ENCODE assay signal across 20 cellular contexts in the genomic region with DNA sequence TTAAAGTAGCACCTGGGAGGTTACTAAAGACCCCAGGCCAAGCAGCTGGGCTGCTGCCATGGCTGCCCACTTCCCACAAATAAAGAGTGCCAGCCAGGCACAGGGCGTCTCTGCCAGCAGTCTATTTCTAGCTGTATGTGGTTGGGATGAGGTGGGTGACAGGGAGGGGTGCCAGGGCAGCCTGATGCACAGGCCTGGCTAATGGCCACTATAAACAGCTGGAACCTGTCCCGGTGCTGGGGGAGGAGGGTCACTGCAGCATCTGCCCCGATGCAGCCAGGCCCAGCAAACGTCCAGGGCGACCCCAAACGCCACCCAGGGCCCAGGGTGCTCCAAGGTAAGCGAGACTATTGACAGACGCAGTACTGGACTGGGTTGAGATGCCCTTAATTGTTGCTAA. TPM values are rescaled to one million over a fixed set of nuclear protein-coding genes. Genes with fewer than 3 reads are reported as not detected.
DNase-seq lines count a peak whose midpoint lies in the region; ATAC-seq and TF ChIP-seq lines count a peak whose summit lies in the region.
"Had no signal": no experiment of that assay in that cellular context is flagged by ENCODE, and none has a peak within 500 bp of the region (broad histone marks: within the 10 kb centered on the region; RNA-seq: fewer than 3 reads in every experiment).

No MANE protein-coding gene starts in this region.

- H3K27ac ChIP-seq in esophagus muscularis mucosa (replicated peaks in 1 of 4) (peak overlapping the region; percentile 81 to 89 (median 86)), right cardiac atrium (ENCODE audit: low read length) (no peak overlapping the region)
- H3K27ac ChIP-seq: SJSA1 had no signal

- H3K36me3 ChIP-seq in esophagus muscularis mucosa, result no peaks in the 10 kb centered on the region
- H3K36me3 ChIP-seq: SJSA1 had no signal

- DNase-seq in M059J (ENCODE audit: low read depth) (peak; percentile 30), NCI-H446 (lab: John Stamatoyannopoulos, UW) (peak; percentile 21 to 75), esophagus muscularis mucosa (ENCODE audit: extremely low spot score) (no peak), right cardiac atrium (peak; percentile 50 to 82 (median 82)), DMS53 (lab: John Stamatoyannopoulos, UW) (no peak), MV-4-11 (lab: John Stamatoyannopoulos, UW) (no peak)
- no peak for DNase-seq in activated CD8-positive, alpha-beta memory T cell treated with anti-CD3 and anti-CD28 coated beads, Interleukin-2, amount 50 U/mL, for 48 hours
- DNase-seq in stimulated activated CD4-positive, alpha-beta T cell treated with anti-CD3 and anti-CD28 coated beads, Interleukin-4, amount 100 ng/mL, for 24 hours, result no peak
- DNase-seq: ACHN; AML-193; CD4-positive, alpha-beta T cell; HCEC 1CT; KBM-7; NCI-H1105; NCI-H1694; NCI-H226; NCI-H526 treated with DMSO at 0.1 percent for 48 hours; NK-92 treated with Interleukin-12 subunit alpha and Interleukin-12 subunit beta, amount 100 ng/mL, for 24 hours had no signal

- H3K27me3 ChIP-seq in esophagus muscularis mucosa, result no peaks in the 10 kb centered on the region
- no peaks in the 10 kb centered on the region for H3K27me3 ChIP-seq in right cardiac atrium (ENCODE audit: control insufficient read depth, insufficient read depth)
- H3K27me3 ChIP-seq: SJSA1 had no signal

- intact Hi-C loops in esophagus muscularis mucosa (cut with DNase I), result no loop called here
- intact Hi-C loops in right cardiac atrium (cut with DNase I), result no loop called here

- TF ChIP-seq CTCF in esophagus muscularis mucosa (IDR thresholded peaks at IDR 0.05), result no peak

- H3K9me3 ChIP-seq in esophagus muscularis mucosa (no peaks in the 10 kb centered on the region), right cardiac atrium (ENCODE audit: control insufficient read depth, low read length) (no peaks in the 10 kb centered on the region)
- H3K9me3 ChIP-seq: SJSA1 had no signal

- TF ChIP-seq POLR2A in esophagus muscularis mucosa (IDR thresholded peaks at IDR 0.05; ENCODE audit: low read depth), result no peak

- TF ChIP-seq EP300 in esophagus muscularis mucosa (IDR thresholded peaks at IDR 0.05), result peak; percentile 69

- ATAC-seq in right cardiac atrium, result peak; percentile 68 to 71

- peak overlapping the region in 3 of 4 donors; percentile 10 to 24 (median 12) for H3K4me3 ChIP-seq in esophagus muscularis mucosa
- no peak overlapping the region for H3K4me3 ChIP-seq in right cardiac atrium (ENCODE audit: low read length)
- H3K4me3 ChIP-seq: SJSA1 had no signal

- H3K4me1 ChIP-seq in esophagus muscularis mucosa, result peaks cover 39 to 99% (median 93%) of the 10 kb centered on the region in 4 donors
- no peaks in the 10 kb centered on the region for H3K4me1 ChIP-seq in right cardiac atrium (ENCODE audit: control insufficient read depth, insufficient read depth, low read length)
- H3K4me1 ChIP-seq: SJSA1 had no signal

- WGBS in esophagus muscularis mucosa, result 76% methylated on average over 5 of the region's 8 CpGs
- WGBS in right cardiac atrium, result 51% methylated on average over 8 of the region's 8 CpGs

RNA-seq across cellular contexts. Expression of a gene that starts 37.4 kb away (rescaled TPM):
- 11.5 and 17.4 TPM in 2 replicates for total RNA-seq in M059J (2014; rRNA removed; shearing (Covaris generic))
- total RNA-seq in esophagus muscularis mucosa, result 100 to 1,000 TPM in 1 of 4 donors, 10 to 100 TPM in 3; 33.3 to 109 (median 66.3) TPM
- total RNA-seq in right cardiac atrium, result 1 to 10 TPM in 1 of 4 donors, under 1 TPM in 2, not detected in 1; 0.03 to 1.3 (median 0.31) TPM
- polyA plus RNA-seq in right cardiac atrium, result 0.34 TPM
- total RNA-seq: CD4-positive, alpha-beta T cell; OCI-LY7; SJSA1 had no signal

Comparison
In these comparisons a context has a peak if more than half of its experiments do, and no peak if none do; other contexts are left out.
1. DNase-seq: peak in M059J (single experiment), NCI-H446 (2 of 2) and right cardiac atrium (3 of 3); none in esophagus muscularis mucosa (single experiment), activated CD8-positive, alpha-beta memory T cell treated with anti-CD3 and anti-CD28 coated beads, Interleukin-2, amount 50 U/mL, for 48 hours (single experiment), DMS53 (single experiment), stimulated activated CD4-positive, alpha-beta T cell treated with anti-CD3 and anti-CD28 coated beads, Interleukin-4, amount 100 ng/mL, for 24 hours (single experiment) and MV-4-11 (single experiment).